In genomic region chr3:170869240-170869592, GRCh38 we compare ENCODE assay signal across 8 cellular contexts. TPM values are rescaled to one million over a fixed set of nuclear protein-coding genes. Genes with fewer than 3 reads are reported as not detected.
DNase-seq lines count a peak whose midpoint lies in the region; ATAC-seq and TF ChIP-seq lines count a peak whose summit lies in the region.

No MANE protein-coding gene starts in this region.

- H3K4me3 ChIP-seq in cardiac fibroblast (replicated peaks in 1 of 2; ENCODE audit: low read depth in 2 of 2, low read length in 2 of 2) = peak overlapping the region; percentile 76 to 80
- H3K4me3 ChIP-seq in mucosa of descending colon = peak overlapping the region; percentile 22

- H3K9me3 ChIP-seq in mucosa of descending colon = no peaks in the 10 kb centered on the region

- H3K4me1 ChIP-seq in mucosa of descending colon (ENCODE audit: low read depth) = peaks cover 20% of the 10 kb centered on the region

- no peaks in the 10 kb centered on the region for H3K27me3 Mint-ChIP-seq in stimulated activated naive CD8-positive, alpha-beta T cell treated with anti-CD3 and anti-CD28 coated beads, Interleukin-15, Interleukin-2, amounts not matched to agents 100 ng/mL and 50 ng/mL, for 24 hours

- DNase-seq in stimulated activated naive CD8-positive, alpha-beta T cell treated with anti-CD3 and anti-CD28 coated beads, Interleukin-15, Interleukin-2, amounts not matched to agents 100 U/mL and 50 U/mL, for 24 hours = no peak
- peak in 1 of 2 donors; percentile 15 for DNase-seq in cardiac fibroblast (ENCODE audit: low read depth in 2 of 2)
- peak in 1 of 3 donors; percentile 17 for DNase-seq in mucosa of descending colon

- no peaks in the 10 kb centered on the region for H3K9me3 Mint-ChIP-seq in stimulated activated naive CD8-positive, alpha-beta T cell treated with anti-CD3 and anti-CD28 coated beads, Interleukin-15, Interleukin-2, amounts not matched to agents 100 ng/mL and 50 ng/mL, for 24 hours

- H3K36me3 ChIP-seq in mucosa of descending colon (ENCODE audit: low read depth) = peaks cover 13% of the 10 kb centered on the region

- H3K4me1 Mint-ChIP-seq in stimulated activated naive CD8-positive, alpha-beta T cell treated with anti-CD3 and anti-CD28 coated beads, Interleukin-15, Interleukin-2, amounts not matched to agents 100 ng/mL and 50 ng/mL, for 24 hours (ENCODE audit: low read depth) = peaks cover 27% of the 10 kb centered on the region

- peak overlapping the region; percentile 100 for H3K4me3 Mint-ChIP-seq in stimulated activated naive CD8-positive, alpha-beta T cell treated with anti-CD3 and anti-CD28 coated beads, Interleukin-15, Interleukin-2, amounts not matched to agents 100 ng/mL and 50 ng/mL, for 24 hours

- H3K36me3 Mint-ChIP-seq in stimulated activated naive CD8-positive, alpha-beta T cell treated with anti-CD3 and anti-CD28 coated beads, Interleukin-15, Interleukin-2, amounts not matched to agents 100 ng/mL and 50 ng/mL, for 24 hours (ENCODE audit: low read depth) = peaks cover 56% of the 10 kb centered on the region

- TF ChIP-seq CTCF in cardiac fibroblast (IDR thresholded peaks at IDR 0.05; ENCODE audit: low read depth, low read length) (no peak), mucosa of descending colon (IDR thresholded peaks at IDR 0.05) (no peak)

- peak overlapping the region; percentile 100 for H3K27ac Mint-ChIP-seq in stimulated activated naive CD8-positive, alpha-beta T cell treated with anti-CD3 and anti-CD28 coated beads, Interleukin-15, Interleukin-2, amounts not matched to agents 100 ng/mL and 50 ng/mL, for 24 hours

- intact Hi-C loops in mucosa of descending colon (cut with DNase I, micrococcal nuclease) = no loop called here

- no peak for ATAC-seq in stimulated activated naive CD8-positive, alpha-beta T cell treated with anti-CD3 and anti-CD28 coated beads, Interleukin-15, Interleukin-2, amounts not matched to agents 100 U/mL and 50 U/mL, for 24 hours
- ATAC-seq in mucosa of descending colon (no peak), HG03442 (IDR thresholded peaks at IDR 0.05; ENCODE audit: unreplicated experiment) (no peak), esophagus mucosa (no peak), HG02623 (IDR thresholded peaks at IDR 0.05; ENCODE audit: unreplicated experiment) (no peak), GM18861 (IDR thresholded peaks at IDR 0.05; ENCODE audit: unreplicated experiment) (no peak)

RNA-seq across cellular contexts. Expression of gene RPL22L1, which starts 0.8 kb away (rescaled TPM):
- total RNA-seq in mucosa of descending colon (10 to 100 TPM; 20.9 to 31.4 (median 24.3) TPM), esophagus mucosa (90.3 TPM)

RNA-seq across cellular contexts. Expression of gene EIF5A2, which starts 39.2 kb away (rescaled TPM):
- total RNA-seq in mucosa of descending colon (10 to 100 TPM in 1 of 3 donors, 1 to 10 TPM in 2; 2.1 to 17.7 (median 4.8) TPM), esophagus mucosa (2.4 TPM)
